Comparison of ENCODE assay signal across 8 cellular contexts in the genomic region with DNA sequence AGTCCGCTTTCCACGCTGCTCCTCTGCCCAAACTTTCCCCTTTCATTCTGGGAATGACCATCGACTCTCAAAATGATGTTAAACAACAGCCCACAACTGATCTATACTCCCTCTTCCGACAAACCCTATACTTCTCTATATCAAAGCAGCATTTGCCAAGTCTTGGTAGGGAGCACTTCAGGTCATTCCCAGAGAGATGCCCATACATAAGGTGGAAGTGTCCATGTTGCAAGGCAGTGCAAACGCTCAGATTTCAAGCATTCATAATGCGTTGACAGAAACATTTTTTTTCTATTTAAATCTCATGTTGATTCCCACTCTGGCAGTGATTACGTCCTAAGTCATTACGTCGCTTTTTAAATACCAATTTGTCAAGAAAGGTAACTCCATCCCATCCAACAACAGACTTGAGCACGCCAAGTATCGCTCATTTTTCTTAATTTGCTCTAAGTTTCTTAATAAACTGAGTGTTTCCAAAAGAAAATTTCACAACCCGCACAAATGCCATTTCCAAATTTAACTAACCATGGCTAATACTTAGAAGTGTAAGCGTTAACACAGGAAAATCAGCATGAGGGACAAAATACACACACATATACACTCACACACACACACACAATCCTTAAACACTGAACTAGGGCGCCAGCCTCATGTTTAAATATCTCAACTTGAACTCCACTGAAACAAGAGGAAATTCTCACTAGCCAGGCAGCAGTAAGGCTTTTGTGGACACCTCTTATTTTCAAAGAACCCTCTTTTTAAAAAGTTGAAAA. TPM values are rescaled to one million over a fixed set of nuclear protein-coding genes. Genes with fewer than 3 reads are reported as not detected.
DNase-seq lines count a peak whose midpoint lies in the region; TF ChIP-seq lines count a peak whose summit lies in the region.

No MANE protein-coding gene starts in this region.

- peaks cover 11% of the 10 kb centered on the region for H3K36me3 Mint-ChIP-seq in nephron progenitor cell (ENCODE audit: low read depth)

- H3K36me3 ChIP-seq in HAP-1 (replicated peaks), result no peaks in the 10 kb centered on the region
- H3K36me3 ChIP-seq in SJCRH30, result no peaks in the 10 kb centered on the region

- no peaks in the 10 kb centered on the region for H3K27me3 Mint-ChIP-seq in nephron progenitor cell (ENCODE audit: low read depth, poor library complexity)

- DNase-seq in ELF-1 (ENCODE audit: low read depth, low spot score) (peak; percentile 11), HAP-1 (ENCODE audit: low spot score in 2 of 2) (peak; percentile 16 to 24), SJCRH30 (peak in 1 of 2 experiments; percentile 53), epithelial cell of prostate (ENCODE audit: low read depth, low spot score) (no peak), nephron progenitor cell (no peak), HPDE6-E6E7 (ENCODE audit: extremely low spot score) (no peak)
- DNase-seq in stimulated activated CD4-positive, alpha-beta T cell treated with anti-CD3 and anti-CD28 coated beads, Interleukin-1b, Interleukin-23, amount 100 ng/mL, for 48 hours, result no peak
- no peak for DNase-seq in stimulated activated CD4-positive, alpha-beta T cell treated with anti-CD3 and anti-CD28 coated beads, Interleukin-4, amount 100 ng/mL, for 24 hours

- H3K4me3 Mint-ChIP-seq in nephron progenitor cell, result peak overlapping the region; percentile 97

- TF ChIP-seq CTCF in nephron progenitor cell (IDR thresholded peaks at IDR 0.05), result no peak

- in situ Hi-C loops in HAP-1 (cut with MboI; ENCODE audit: low sequenced_read_pairs), result loop anchor here (25.0 kb wide), 1 partner anchor 419 kb away; no protein-coding TSS in a partner anchor

- H3K9me3 Mint-ChIP-seq in nephron progenitor cell, result no peaks in the 10 kb centered on the region

- H3K4me1 Mint-ChIP-seq in nephron progenitor cell, result peaks cover 51% of the 10 kb centered on the region

- H3K27ac ChIP-seq in SJCRH30 (peak overlapping the region; percentile 19; the same call in 1 of the 2 replicates), epithelial cell of prostate (peak overlapping the region; percentile 82)

- H3K27me3 ChIP-seq in HAP-1 (ENCODE audit: low read depth), result no peaks in the 10 kb centered on the region
- no peaks in the 10 kb centered on the region for H3K27me3 ChIP-seq in SJCRH30

- peak overlapping the region; percentile 92 for H3K27ac Mint-ChIP-seq in nephron progenitor cell

- H3K9me3 ChIP-seq in HAP-1 (no peaks in the 10 kb centered on the region), SJCRH30 (replicated peaks) (no peaks in the 10 kb centered on the region)

- peak overlapping the region; percentile 56 for H3K4me3 ChIP-seq in HAP-1
- H3K4me3 ChIP-seq in SJCRH30, result peak overlapping the region; percentile 78

- peaks cover 21% of the 10 kb centered on the region for H3K4me1 ChIP-seq in HAP-1
- no peaks in the 10 kb centered on the region; the same call in 1 of the 2 replicates for H3K4me1 ChIP-seq in SJCRH30

RNA-seq across cellular contexts. Expression of a gene that starts 1.1 kb away (rescaled TPM):
- total RNA-seq in SJCRH30 (2014; rRNA removed; shearing (Covaris generic)), result 43.6 and 48.9 TPM in 2 replicates

Comparison
In these comparisons a context has a peak if more than half of its experiments do, and no peak if none do; other contexts are left out.
1. DNase-seq: peak in ELF-1 (single experiment) and HAP-1 (2 of 2); none in epithelial cell of prostate (single experiment), nephron progenitor cell (single experiment), HPDE6-E6E7 (single experiment), stimulated activated CD4-positive, alpha-beta T cell treated with anti-CD3 and anti-CD28 coated beads, Interleukin-1b, Interleukin-23, amount 100 ng/mL, for 48 hours (single experiment) and stimulated activated CD4-positive, alpha-beta T cell treated with anti-CD3 and anti-CD28 coated beads, Interleukin-4, amount 100 ng/mL, for 24 hours (single experiment).